In the genomic region with DNA sequence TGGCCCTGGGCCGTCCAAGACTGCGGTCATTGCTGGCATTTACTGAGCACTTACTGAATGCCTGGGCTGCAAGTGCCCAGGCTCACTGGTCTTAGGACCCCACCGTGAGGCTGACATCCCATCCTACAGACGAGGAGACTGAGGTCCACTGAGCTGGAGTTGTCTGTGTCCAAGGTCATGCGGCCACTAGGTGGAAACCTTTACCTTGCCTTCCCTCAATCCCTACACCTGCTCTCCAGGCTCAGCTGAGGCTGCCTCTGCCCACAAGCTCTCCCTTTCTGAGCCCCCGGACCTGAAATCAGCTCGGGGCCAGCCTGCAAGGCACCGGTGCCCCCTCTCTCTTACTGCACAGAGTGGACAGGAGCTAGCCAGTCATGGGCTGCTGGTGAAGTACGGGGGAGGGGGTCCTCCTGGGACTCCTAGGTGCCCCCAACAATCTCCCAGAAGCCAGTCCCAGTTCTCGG, we compare ENCODE assay signal across 1 cellular context.
A peak's percentile ranks its signal among the peaks of the same experiment; 100 is the strongest.
TF ChIP-seq lines count a peak whose summit lies in the region.

No MANE protein-coding gene starts in this region.

TF ChIP-seq in HepG2, 621 proteins besides CTCF, POLR2A, EP300 and RAD21 (continues in another document):
- no peak for TF ChIP-seq AGO2 (optimal IDR thresholded peaks at IDR 0.05; ENCODE audit: low read depth, low read length)
- TF ChIP-seq, protein P1, sequence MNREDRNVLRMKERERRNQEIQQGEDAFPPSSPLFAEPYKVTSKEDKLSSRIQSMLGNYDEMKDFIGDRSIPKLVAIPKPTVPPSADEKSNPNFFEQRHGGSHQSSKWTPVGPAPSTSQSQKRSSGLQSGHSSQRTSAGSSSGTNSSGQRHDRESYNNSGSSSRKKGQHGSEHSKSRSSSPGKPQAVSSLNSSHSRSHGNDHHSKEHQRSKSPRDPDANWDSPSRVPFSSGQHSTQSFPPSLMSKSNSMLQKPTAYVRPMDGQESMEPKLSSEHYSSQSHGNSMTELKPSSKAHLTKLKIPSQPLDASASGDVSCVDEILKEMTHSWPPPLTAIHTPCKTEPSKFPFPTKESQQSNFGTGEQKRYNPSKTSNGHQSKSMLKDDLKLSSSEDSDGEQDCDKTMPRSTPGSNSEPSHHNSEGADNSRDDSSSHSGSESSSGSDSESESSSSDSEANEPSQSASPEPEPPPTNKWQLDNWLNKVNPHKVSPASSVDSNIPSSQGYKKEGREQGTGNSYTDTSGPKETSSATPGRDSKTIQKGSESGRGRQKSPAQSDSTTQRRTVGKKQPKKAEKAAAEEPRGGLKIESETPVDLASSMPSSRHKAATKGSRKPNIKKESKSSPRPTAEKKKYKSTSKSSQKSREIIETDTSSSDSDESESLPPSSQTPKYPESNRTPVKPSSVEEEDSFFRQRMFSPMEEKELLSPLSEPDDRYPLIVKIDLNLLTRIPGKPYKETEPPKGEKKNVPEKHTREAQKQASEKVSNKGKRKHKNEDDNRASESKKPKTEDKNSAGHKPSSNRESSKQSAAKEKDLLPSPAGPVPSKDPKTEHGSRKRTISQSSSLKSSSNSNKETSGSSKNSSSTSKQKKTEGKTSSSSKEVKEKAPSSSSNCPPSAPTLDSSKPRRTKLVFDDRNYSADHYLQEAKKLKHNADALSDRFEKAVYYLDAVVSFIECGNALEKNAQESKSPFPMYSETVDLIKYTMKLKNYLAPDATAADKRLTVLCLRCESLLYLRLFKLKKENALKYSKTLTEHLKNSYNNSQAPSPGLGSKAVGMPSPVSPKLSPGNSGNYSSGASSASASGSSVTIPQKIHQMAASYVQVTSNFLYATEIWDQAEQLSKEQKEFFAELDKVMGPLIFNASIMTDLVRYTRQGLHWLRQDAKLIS (CRISPR knock-in tag; IDR thresholded peaks at IDR 0.05): no peak
- TF ChIP-seq SMAD1 (CRISPR knock-in tag; IDR thresholded peaks at IDR 0.05; ENCODE audit: borderline replicate concordance, low read depth): no peak
- TF ChIP-seq SATB2 (CRISPR knock-in tag; IDR thresholded peaks at IDR 0.05): no peak
- 0 out of 2 replicates have a peak, but pooled peaks have one; percentile 31 for TF ChIP-seq ZNF232 (CRISPR knock-in tag; IDR thresholded peaks at IDR 0.05; ENCODE audit: borderline replicate concordance)
- TF ChIP-seq MIER2 (CRISPR knock-in tag; IDR thresholded peaks at IDR 0.05): no peak
- TF ChIP-seq BHLHE40 (IDR thresholded peaks at IDR 0.05; ENCODE audit: low read length): no peak
- no peak for TF ChIP-seq XRCC5 (optimal IDR thresholded peaks at IDR 0.05; ENCODE audit: low read length)
- TF ChIP-seq, protein P2, sequence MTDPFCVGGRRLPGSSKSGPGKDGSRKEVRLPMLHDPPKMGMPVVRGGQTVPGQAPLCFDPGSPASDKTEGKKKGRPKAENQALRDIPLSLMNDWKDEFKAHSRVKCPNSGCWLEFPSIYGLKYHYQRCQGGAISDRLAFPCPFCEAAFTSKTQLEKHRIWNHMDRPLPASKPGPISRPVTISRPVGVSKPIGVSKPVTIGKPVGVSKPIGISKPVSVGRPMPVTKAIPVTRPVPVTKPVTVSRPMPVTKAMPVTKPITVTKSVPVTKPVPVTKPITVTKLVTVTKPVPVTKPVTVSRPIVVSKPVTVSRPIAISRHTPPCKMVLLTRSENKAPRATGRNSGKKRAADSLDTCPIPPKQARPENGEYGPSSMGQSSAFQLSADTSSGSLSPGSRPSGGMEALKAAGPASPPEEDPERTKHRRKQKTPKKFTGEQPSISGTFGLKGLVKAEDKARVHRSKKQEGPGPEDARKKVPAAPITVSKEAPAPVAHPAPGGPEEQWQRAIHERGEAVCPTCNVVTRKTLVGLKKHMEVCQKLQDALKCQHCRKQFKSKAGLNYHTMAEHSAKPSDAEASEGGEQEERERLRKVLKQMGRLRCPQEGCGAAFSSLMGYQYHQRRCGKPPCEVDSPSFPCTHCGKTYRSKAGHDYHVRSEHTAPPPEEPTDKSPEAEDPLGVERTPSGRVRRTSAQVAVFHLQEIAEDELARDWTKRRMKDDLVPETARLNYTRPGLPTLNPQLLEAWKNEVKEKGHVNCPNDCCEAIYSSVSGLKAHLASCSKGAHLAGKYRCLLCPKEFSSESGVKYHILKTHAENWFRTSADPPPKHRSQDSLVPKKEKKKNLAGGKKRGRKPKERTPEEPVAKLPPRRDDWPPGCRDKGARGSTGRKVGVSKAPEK (CRISPR knock-in tag; IDR thresholded peaks at IDR 0.05; ENCODE audit: borderline replicate concordance): no peak
- no peak for TF ChIP-seq ZNF747 (CRISPR knock-in tag; IDR thresholded peaks at IDR 0.05; ENCODE audit: borderline replicate concordance)
- no peak for TF ChIP-seq ZNF138 (CRISPR knock-in tag; IDR thresholded peaks at IDR 0.05; ENCODE audit: low read depth)
- TF ChIP-seq TBX2 (CRISPR knock-in tag; IDR thresholded peaks at IDR 0.05; ENCODE audit: borderline replicate concordance): peak; percentile 21; the same call in 1 of the 2 replicates
- TF ChIP-seq ETV6 (CRISPR knock-in tag; conservative IDR thresholded peaks at IDR 0.05): no peak
- TF ChIP-seq, protein P3, sequence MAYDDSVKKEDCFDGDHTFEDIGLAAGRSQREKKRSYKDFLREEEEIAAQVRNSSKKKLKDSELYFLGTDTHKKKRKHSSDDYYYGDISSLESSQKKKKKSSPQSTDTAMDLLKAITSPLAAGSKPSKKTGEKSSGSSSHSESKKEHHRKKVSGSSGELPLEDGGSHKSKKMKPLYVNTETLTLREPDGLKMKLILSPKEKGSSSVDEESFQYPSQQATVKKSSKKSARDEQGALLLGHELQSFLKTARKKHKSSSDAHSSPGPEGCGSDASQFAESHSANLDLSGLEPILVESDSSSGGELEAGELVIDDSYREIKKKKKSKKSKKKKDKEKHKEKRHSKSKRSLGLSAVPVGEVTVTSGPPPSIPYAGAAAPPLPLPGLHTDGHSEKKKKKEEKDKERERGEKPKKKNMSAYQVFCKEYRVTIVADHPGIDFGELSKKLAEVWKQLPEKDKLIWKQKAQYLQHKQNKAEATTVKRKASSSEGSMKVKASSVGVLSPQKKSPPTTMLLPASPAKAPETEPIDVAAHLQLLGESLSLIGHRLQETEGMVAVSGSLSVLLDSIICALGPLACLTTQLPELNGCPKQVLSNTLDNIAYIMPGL (CRISPR knock-in tag; IDR thresholded peaks at IDR 0.05; ENCODE audit: borderline replicate concordance in 1 of 2, low read depth in 1 of 2): peak; percentile 27 to 77; a peak in 2 of 4 replicates
- no peak for TF ChIP-seq SOX13 (IDR thresholded peaks at IDR 0.05)
- no peak for TF ChIP-seq SOX13 (CRISPR knock-in tag; conservative IDR thresholded peaks at IDR 0.05 in 1 of 2, IDR thresholded peaks at IDR 0.05 in 1 of 2)
- TF ChIP-seq KAT8 (CRISPR knock-in tag; IDR thresholded peaks at IDR 0.05): no peak
- TF ChIP-seq ZNF709 (CRISPR knock-in tag; IDR thresholded peaks at IDR 0.05): no peak
- peak; percentile 49; the same call in 1 of the 2 replicates for TF ChIP-seq ZNF772 (CRISPR knock-in tag; IDR thresholded peaks at IDR 0.05)
- TF ChIP-seq NFE2L2 (IDR thresholded peaks at IDR 0.05; ENCODE audit: low read length): no peak
- TF ChIP-seq ZSCAN29 (CRISPR knock-in tag; conservative IDR thresholded peaks at IDR 0.05): no peak
- TF ChIP-seq, protein P4, sequence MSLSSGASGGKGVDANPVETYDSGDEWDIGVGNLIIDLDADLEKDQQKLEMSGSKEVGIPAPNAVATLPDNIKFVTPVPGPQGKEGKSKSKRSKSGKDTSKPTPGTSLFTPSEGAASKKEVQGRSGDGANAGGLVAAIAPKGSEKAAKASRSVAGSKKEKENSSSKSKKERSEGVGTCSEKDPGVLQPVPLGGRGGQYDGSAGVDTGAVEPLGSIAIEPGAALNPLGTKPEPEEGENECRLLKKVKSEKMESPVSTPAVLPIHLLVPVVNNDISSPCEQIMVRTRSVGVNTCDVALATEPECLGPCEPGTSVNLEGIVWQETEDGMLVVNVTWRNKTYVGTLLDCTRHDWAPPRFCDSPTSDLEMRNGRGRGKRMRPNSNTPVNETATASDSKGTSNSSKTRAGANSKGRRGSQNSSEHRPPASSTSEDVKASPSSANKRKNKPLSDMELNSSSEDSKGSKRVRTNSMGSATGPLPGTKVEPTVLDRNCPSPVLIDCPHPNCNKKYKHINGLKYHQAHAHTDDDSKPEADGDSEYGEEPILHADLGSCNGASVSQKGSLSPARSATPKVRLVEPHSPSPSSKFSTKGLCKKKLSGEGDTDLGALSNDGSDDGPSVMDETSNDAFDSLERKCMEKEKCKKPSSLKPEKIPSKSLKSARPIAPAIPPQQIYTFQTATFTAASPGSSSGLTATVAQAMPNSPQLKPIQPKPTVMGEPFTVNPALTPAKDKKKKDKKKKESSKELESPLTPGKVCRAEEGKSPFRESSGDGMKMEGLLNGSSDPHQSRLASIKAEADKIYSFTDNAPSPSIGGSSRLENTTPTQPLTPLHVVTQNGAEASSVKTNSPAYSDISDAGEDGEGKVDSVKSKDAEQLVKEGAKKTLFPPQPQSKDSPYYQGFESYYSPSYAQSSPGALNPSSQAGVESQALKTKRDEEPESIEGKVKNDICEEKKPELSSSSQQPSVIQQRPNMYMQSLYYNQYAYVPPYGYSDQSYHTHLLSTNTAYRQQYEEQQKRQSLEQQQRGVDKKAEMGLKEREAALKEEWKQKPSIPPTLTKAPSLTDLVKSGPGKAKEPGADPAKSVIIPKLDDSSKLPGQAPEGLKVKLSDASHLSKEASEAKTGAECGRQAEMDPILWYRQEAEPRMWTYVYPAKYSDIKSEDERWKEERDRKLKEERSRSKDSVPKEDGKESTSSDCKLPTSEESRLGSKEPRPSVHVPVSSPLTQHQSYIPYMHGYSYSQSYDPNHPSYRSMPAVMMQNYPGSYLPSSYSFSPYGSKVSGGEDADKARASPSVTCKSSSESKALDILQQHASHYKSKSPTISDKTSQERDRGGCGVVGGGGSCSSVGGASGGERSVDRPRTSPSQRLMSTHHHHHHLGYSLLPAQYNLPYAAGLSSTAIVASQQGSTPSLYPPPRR (CRISPR knock-in tag; IDR thresholded peaks at IDR 0.05; ENCODE audit: borderline replicate concordance): no peak
- TF ChIP-seq, protein P5, sequence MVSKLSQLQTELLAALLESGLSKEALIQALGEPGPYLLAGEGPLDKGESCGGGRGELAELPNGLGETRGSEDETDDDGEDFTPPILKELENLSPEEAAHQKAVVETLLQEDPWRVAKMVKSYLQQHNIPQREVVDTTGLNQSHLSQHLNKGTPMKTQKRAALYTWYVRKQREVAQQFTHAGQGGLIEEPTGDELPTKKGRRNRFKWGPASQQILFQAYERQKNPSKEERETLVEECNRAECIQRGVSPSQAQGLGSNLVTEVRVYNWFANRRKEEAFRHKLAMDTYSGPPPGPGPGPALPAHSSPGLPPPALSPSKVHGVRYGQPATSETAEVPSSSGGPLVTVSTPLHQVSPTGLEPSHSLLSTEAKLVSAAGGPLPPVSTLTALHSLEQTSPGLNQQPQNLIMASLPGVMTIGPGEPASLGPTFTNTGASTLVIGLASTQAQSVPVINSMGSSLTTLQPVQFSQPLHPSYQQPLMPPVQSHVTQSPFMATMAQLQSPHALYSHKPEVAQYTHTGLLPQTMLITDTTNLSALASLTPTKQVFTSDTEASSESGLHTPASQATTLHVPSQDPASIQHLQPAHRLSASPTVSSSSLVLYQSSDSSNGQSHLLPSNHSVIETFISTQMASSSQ (IDR thresholded peaks at IDR 0.05; ENCODE audit: low read depth): no peak
- TF ChIP-seq, protein P5 (CRISPR knock-in tag; IDR thresholded peaks at IDR 0.05; ENCODE audit: borderline replicate concordance): no peak
- TF ChIP-seq SPEN (CRISPR knock-in tag; IDR thresholded peaks at IDR 0.05; ENCODE audit: low read depth): peak; percentile 32; the same call in 1 of the 2 replicates
- peak; percentile 100 for TF ChIP-seq ZNF629 (CRISPR knock-in tag; conservative IDR thresholded peaks at IDR 0.05)
- no peak for TF ChIP-seq RFX3 (CRISPR knock-in tag; IDR thresholded peaks at IDR 0.05)
- no peak for TF ChIP-seq ZNF878 (CRISPR knock-in tag; IDR thresholded peaks at IDR 0.05)
- TF ChIP-seq, protein P6, sequence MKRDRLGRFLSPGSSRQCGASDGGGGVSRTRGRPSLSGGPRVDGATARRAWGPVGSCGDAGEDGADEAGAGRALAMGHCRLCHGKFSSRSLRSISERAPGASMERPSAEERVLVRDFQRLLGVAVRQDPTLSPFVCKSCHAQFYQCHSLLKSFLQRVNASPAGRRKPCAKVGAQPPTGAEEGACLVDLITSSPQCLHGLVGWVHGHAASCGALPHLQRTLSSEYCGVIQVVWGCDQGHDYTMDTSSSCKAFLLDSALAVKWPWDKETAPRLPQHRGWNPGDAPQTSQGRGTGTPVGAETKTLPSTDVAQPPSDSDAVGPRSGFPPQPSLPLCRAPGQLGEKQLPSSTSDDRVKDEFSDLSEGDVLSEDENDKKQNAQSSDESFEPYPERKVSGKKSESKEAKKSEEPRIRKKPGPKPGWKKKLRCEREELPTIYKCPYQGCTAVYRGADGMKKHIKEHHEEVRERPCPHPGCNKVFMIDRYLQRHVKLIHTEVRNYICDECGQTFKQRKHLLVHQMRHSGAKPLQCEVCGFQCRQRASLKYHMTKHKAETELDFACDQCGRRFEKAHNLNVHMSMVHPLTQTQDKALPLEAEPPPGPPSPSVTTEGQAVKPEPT (CRISPR knock-in tag; IDR thresholded peaks at IDR 0.05; ENCODE audit: low read depth): no peak
- peak; percentile 100 for TF ChIP-seq ZMYM3 (CRISPR knock-in tag; IDR thresholded peaks at IDR 0.05)
- no peak for TF ChIP-seq SP2 (CRISPR knock-in tag; IDR thresholded peaks at IDR 0.05)
- peak; percentile 38; the same call in 1 of the 2 replicates for TF ChIP-seq ZSCAN21 (CRISPR knock-in tag; IDR thresholded peaks at IDR 0.05; ENCODE audit: borderline replicate concordance)
- 0 out of 2 replicates have a peak, but pooled peaks have one; percentile 50 for TF ChIP-seq ZNF543 (CRISPR knock-in tag; IDR thresholded peaks at IDR 0.05)
- no peak for TF ChIP-seq PHF8 (CRISPR knock-in tag; IDR thresholded peaks at IDR 0.05)
- TF ChIP-seq HNF4G (IDR thresholded peaks at IDR 0.05; ENCODE audit: borderline replicate concordance, low read depth, low read length): no peak
- TF ChIP-seq HNF4G (CRISPR knock-in tag; IDR thresholded peaks at IDR 0.05; ENCODE audit: borderline replicate concordance, low read depth): no peak
- peak; percentile 53; the same call in 1 of the 2 replicates for TF ChIP-seq MED1 (CRISPR knock-in tag; IDR thresholded peaks at IDR 0.05)
- no peak for TF ChIP-seq ZNF350 (CRISPR knock-in tag; IDR thresholded peaks at IDR 0.05; ENCODE audit: borderline replicate concordance, low read depth)
- TF ChIP-seq SMYD3 (CRISPR knock-in tag; IDR thresholded peaks at IDR 0.05): no peak
- TF ChIP-seq, protein P7, sequence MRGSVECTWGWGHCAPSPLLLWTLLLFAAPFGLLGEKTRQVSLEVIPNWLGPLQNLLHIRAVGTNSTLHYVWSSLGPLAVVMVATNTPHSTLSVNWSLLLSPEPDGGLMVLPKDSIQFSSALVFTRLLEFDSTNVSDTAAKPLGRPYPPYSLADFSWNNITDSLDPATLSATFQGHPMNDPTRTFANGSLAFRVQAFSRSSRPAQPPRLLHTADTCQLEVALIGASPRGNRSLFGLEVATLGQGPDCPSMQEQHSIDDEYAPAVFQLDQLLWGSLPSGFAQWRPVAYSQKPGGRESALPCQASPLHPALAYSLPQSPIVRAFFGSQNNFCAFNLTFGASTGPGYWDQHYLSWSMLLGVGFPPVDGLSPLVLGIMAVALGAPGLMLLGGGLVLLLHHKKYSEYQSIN (CRISPR knock-in tag; IDR thresholded peaks at IDR 0.05; ENCODE audit: borderline replicate concordance): no peak
